Comparison of ENCODE assay signal across 19 cellular contexts in the genomic region with DNA sequence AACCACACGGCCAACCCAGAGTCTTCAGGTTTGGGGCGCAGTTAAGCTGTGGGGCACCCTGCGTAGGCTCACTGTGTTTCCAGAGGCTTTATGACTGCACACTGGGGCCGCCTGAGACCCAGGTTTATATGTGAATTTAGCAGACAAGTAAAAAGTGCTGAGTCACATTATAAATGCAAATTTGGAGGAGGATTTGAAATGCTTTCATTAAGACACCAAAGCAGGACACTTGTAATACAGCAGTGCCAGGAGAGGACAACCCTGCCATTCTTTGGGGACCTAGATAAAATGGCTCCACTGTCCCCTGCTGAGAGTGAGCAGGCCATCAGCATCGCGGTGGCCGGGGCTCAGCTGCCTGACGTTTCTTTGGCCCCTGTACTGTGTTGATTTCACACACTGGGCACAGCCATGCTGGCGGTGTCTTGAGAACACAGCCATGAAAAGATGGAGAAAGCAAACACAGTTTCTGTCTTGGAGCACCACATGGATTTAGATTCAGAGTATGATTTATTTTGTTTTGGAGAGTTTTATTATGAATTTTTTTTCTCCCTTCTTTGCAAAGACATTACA. TPM values are rescaled to one million over a fixed set of nuclear protein-coding genes. Genes with fewer than 3 reads are reported as not detected.
DNase-seq lines count a peak whose midpoint lies in the region; ATAC-seq and TF ChIP-seq lines count a peak whose summit lies in the region.
"Had no signal": no experiment of that assay in that cellular context is flagged by ENCODE, and none has a peak within 500 bp of the region (broad histone marks: within the 10 kb centered on the region; RNA-seq: fewer than 3 reads in every experiment).

No MANE protein-coding gene starts in this region.

- CTCF ChIA-PET in WTC11 (lab: Charles Lee): no interaction called here

- peaks cover 11% of the 10 kb centered on the region for H3K9me3 Mint-ChIP-seq in WTC11
- no peaks in the 10 kb centered on the region for H3K9me3 Mint-ChIP-seq in stimulated activated memory B cell treated with anti-CD40 and anti-IgM and Interleukin-4, amounts not matched to agents 10 μg/mL and 1 μg/mL and 100 μg/mL, for 72 hours
- no peaks in the 10 kb centered on the region for H3K9me3 Mint-ChIP-seq in activated naive CD8-positive, alpha-beta T cell treated with anti-CD3 and anti-CD28 coated beads for 36 hours
- H3K9me3 Mint-ChIP-seq: activated T-cell treated with anti-CD3 and anti-CD28 coated beads, Interleukin-2, amount 50 U/mL, for 72 hours; central memory CD8-positive, alpha-beta T cell; T-cell; type B pancreatic cell had no signal

- H3K27me3 Mint-ChIP-seq in WTC11 (ENCODE audit: low read depth): no peaks in the 10 kb centered on the region; the same call in 1 of the 2 replicates
- no peaks in the 10 kb centered on the region for H3K27me3 Mint-ChIP-seq in stimulated activated memory B cell treated with anti-CD40 and anti-IgM and Interleukin-4, amounts not matched to agents 10 μg/mL and 1 μg/mL and 100 μg/mL, for 72 hours
- H3K27me3 Mint-ChIP-seq in activated naive CD8-positive, alpha-beta T cell treated with anti-CD3 and anti-CD28 coated beads for 36 hours: no peaks in the 10 kb centered on the region
- H3K27me3 Mint-ChIP-seq: central memory CD8-positive, alpha-beta T cell; T-cell; type B pancreatic cell had no signal

- peak overlapping the region; percentile 76 for H3K27ac ChIP-seq in cingulate gyrus (ENCODE audit: low read depth, low read length)
- H3K27ac ChIP-seq: neutrophil, WERI-Rb-1 had no signal

- peaks cover 12% of the 10 kb centered on the region for H3K36me3 Mint-ChIP-seq in WTC11
- peaks cover 40% of the 10 kb centered on the region for H3K36me3 Mint-ChIP-seq in stimulated activated memory B cell treated with anti-CD40 and anti-IgM and Interleukin-4, amounts not matched to agents 10 μg/mL and 1 μg/mL and 100 μg/mL, for 72 hours
- peaks cover 4% of the 10 kb centered on the region for H3K36me3 Mint-ChIP-seq in activated naive CD8-positive, alpha-beta T cell treated with anti-CD3 and anti-CD28 coated beads for 36 hours

- no peak for ATAC-seq in WTC11
- no peak for ATAC-seq in stimulated activated memory B cell treated with anti-CD40 and anti-IgM and Interleukin-4, amounts not matched to agents 10 μg/mL and 1 μg/mL and 100 μg/mL, for 72 hours
- ATAC-seq: activated CD8-positive, alpha-beta T cell treated with anti-CD3 and anti-CD28 coated beads, Interleukin-2, amount 10 ng/mL, durations not matched to agents 7 days and 5 days; activated T-cell treated with anti-CD3 and anti-CD28 coated beads, Interleukin-2, amount 50 U/mL, for 72 hours; T-cell had no signal

- TF ChIP-seq CTCF in WTC11 (IDR thresholded peaks at IDR 0.05): no peak

- POLR2A ChIA-PET in WTC11 (lab: Charles Lee): no interaction called here

- H3K27ac Mint-ChIP-seq in WTC11: no peak overlapping the region
- H3K27ac Mint-ChIP-seq in stimulated activated memory B cell treated with anti-CD40 and anti-IgM and Interleukin-4, amounts not matched to agents 10 μg/mL and 1 μg/mL and 100 μg/mL, for 72 hours: no peak overlapping the region
- no peak overlapping the region for H3K27ac Mint-ChIP-seq in activated naive CD8-positive, alpha-beta T cell treated with anti-CD3 and anti-CD28 coated beads for 36 hours
- H3K27ac Mint-ChIP-seq: activated CD8-positive, alpha-beta T cell treated with anti-CD3 and anti-CD28 coated beads, Interleukin-2, amount 10 ng/mL, durations not matched to agents 7 days and 5 days; activated T-cell treated with anti-CD3 and anti-CD28 coated beads, Interleukin-2, amount 50 U/mL, for 72 hours; T-cell had no signal

- H3K4me3 Mint-ChIP-seq in WTC11: no peak overlapping the region
- H3K4me3 Mint-ChIP-seq in stimulated activated memory B cell treated with anti-CD40 and anti-IgM and Interleukin-4, amounts not matched to agents 10 μg/mL and 1 μg/mL and 100 μg/mL, for 72 hours: no peak overlapping the region
- no peak overlapping the region for H3K4me3 Mint-ChIP-seq in activated naive CD8-positive, alpha-beta T cell treated with anti-CD3 and anti-CD28 coated beads for 36 hours
- H3K4me3 Mint-ChIP-seq: activated CD8-positive, alpha-beta T cell treated with anti-CD3 and anti-CD28 coated beads, Interleukin-2, amount 10 ng/mL, durations not matched to agents 7 days and 5 days; activated T-cell treated with anti-CD3 and anti-CD28 coated beads, Interleukin-2, amount 50 U/mL, for 72 hours; central memory CD8-positive, alpha-beta T cell; T-cell; type B pancreatic cell had no signal

- H3K4me1 Mint-ChIP-seq in WTC11: peaks cover 33% of the 10 kb centered on the region
- H3K4me1 Mint-ChIP-seq in stimulated activated memory B cell treated with anti-CD40 and anti-IgM and Interleukin-4, amounts not matched to agents 10 μg/mL and 1 μg/mL and 100 μg/mL, for 72 hours: peaks cover 39% of the 10 kb centered on the region
- H3K4me1 Mint-ChIP-seq in activated naive CD8-positive, alpha-beta T cell treated with anti-CD3 and anti-CD28 coated beads for 36 hours: no peaks in the 10 kb centered on the region
- H3K4me1 Mint-ChIP-seq: central memory CD8-positive, alpha-beta T cell had no signal

- no peak for DNase-seq in WTC11 (ENCODE audit: low spot score)
- peak; percentile 54 for DNase-seq in midbrain (lab: John Stamatoyannopoulos, UW)
- peak; percentile 41 for DNase-seq in superior temporal gyrus (ENCODE audit: extremely low spot score)
- no peak for DNase-seq in GOT3 (lab: John Stamatoyannopoulos, UW)
- DNase-seq in activated naive CD8-positive, alpha-beta T cell treated with anti-CD3 and anti-CD28 coated beads for 36 hours: no peak
- DNase-seq in germinal center (ENCODE audit: low spot score): no peak
- DNase-seq: activated CD8-positive, alpha-beta T cell treated with anti-CD3 and anti-CD28 coated beads, Interleukin-2, amount 10 ng/mL, durations not matched to agents 7 days and 5 days; activated T-cell treated with anti-CD3 and anti-CD28 coated beads, Interleukin-2, amount 50 U/mL, for 72 hours; effector memory CD4-positive, alpha-beta T cell; H7; NCI-H2171; stimulated activated CD4-positive, alpha-beta T cell treated with anti-CD3 and anti-CD28 coated beads, Interleukin-4, amount 100 ng/mL, for 4 hours; T-cell; WERI-Rb-1 had no signal

TF ChIP-seq in WTC11, 78 proteins besides CTCF, POLR2A, EP300 and RAD21:
- 0 out of 2 replicates have a peak, but pooled peaks have one; percentile 40 for TF ChIP-seq NFE2L1 (CRISPR knock-in tag; IDR thresholded peaks at IDR 0.05)
- TF ChIP-seq TP53 (CRISPR knock-in tag; IDR thresholded peaks at IDR 0.05): no peak
TF ChIP-seq in WTC11: peak in this region for 1.

RNA-seq across cellular contexts. Expression of a gene that starts 10.2 kb away (rescaled TPM):
- total RNA-seq in WTC11 (2021): 0.94 to 1.4 TPM (median 1.3 TPM) in 3 replicates
- total RNA-seq in activated naive CD8-positive, alpha-beta T cell treated with anti-CD3 and anti-CD28 coated beads for 36 hours: 1 to 10 TPM; 1.3 to 1.5 TPM

Comparison
In these comparisons a context has a peak if more than half of its experiments do, and no peak if none do; other contexts are left out.
1. DNase-seq: peak in midbrain (single experiment) and superior temporal gyrus (single experiment); none in WTC11 (single experiment), GOT3 (single experiment), activated naive CD8-positive, alpha-beta T cell treated with anti-CD3 and anti-CD28 coated beads for 36 hours (single experiment) and germinal center (single experiment).